Comparison of ENCODE assay signal across 1 cellular context in genomic region chr6:3349388-3350251, GRCh38.
TF ChIP-seq lines count a peak whose summit lies in the region.

No MANE protein-coding gene starts in this region.

TF ChIP-seq in HEK293, 187 proteins besides CTCF, POLR2A, EP300 and RAD21 (continued from another document):
- no peak for TF ChIP-seq ELK4 (IDR thresholded peaks at IDR 0.05; ENCODE audit: borderline replicate concordance, low read depth, low read length)
- TF ChIP-seq ZNF791 (tag by site-specific recombination; IDR thresholded peaks at IDR 0.05): no peak
- TF ChIP-seq ZNF23 (tag by site-specific recombination; IDR thresholded peaks at IDR 0.05; ENCODE audit: borderline replicate concordance): no peak
- TF ChIP-seq PRDM4 (tag by site-specific recombination; IDR thresholded peaks at IDR 0.05): no peak
- TF ChIP-seq SP7 (tag by site-specific recombination; IDR thresholded peaks at IDR 0.05): 0 out of 2 replicates have a peak, but pooled peaks have one; percentile 14
- no peak for TF ChIP-seq ZNF138 (tag by site-specific recombination; IDR thresholded peaks at IDR 0.05; ENCODE audit: borderline replicate concordance)
- 0 out of 2 replicates have a peak, but pooled peaks have one; percentile 42 for TF ChIP-seq ZSCAN16 (tag by site-specific recombination; IDR thresholded peaks at IDR 0.05)
- no peak for TF ChIP-seq YY1 (tag by site-specific recombination; IDR thresholded peaks at IDR 0.05)
- TF ChIP-seq ZNF521 (tag by site-specific recombination; IDR thresholded peaks at IDR 0.05): no peak
- no peak for TF ChIP-seq HOXD13 (CRISPR knock-in tag; IDR thresholded peaks at IDR 0.05; ENCODE audit: borderline replicate concordance)
- no peak for TF ChIP-seq ZSCAN30 (tag by site-specific recombination; IDR thresholded peaks at IDR 0.05)
- peak; percentile 73 for TF ChIP-seq ZFHX2 (tag by site-specific recombination; conservative IDR thresholded peaks at IDR 0.05)
- no peak for TF ChIP-seq ZNF16 (tag by site-specific recombination; IDR thresholded peaks at IDR 0.05; ENCODE audit: low read depth)
- TF ChIP-seq REST (tag by site-specific recombination; IDR thresholded peaks at IDR 0.05): peak; percentile 43; the same call in 1 of the 2 replicates
- TF ChIP-seq, protein P1, sequence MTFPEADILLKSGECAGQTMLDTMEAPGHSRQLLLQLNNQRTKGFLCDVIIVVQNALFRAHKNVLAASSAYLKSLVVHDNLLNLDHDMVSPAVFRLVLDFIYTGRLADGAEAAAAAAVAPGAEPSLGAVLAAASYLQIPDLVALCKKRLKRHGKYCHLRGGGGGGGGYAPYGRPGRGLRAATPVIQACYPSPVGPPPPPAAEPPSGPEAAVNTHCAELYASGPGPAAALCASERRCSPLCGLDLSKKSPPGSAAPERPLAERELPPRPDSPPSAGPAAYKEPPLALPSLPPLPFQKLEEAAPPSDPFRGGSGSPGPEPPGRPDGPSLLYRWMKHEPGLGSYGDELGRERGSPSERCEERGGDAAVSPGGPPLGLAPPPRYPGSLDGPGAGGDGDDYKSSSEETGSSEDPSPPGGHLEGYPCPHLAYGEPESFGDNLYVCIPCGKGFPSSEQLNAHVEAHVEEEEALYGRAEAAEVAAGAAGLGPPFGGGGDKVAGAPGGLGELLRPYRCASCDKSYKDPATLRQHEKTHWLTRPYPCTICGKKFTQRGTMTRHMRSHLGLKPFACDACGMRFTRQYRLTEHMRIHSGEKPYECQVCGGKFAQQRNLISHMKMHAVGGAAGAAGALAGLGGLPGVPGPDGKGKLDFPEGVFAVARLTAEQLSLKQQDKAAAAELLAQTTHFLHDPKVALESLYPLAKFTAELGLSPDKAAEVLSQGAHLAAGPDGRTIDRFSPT (tag by site-specific recombination; IDR thresholded peaks at IDR 0.05): no peak
- TF ChIP-seq, protein P2, sequence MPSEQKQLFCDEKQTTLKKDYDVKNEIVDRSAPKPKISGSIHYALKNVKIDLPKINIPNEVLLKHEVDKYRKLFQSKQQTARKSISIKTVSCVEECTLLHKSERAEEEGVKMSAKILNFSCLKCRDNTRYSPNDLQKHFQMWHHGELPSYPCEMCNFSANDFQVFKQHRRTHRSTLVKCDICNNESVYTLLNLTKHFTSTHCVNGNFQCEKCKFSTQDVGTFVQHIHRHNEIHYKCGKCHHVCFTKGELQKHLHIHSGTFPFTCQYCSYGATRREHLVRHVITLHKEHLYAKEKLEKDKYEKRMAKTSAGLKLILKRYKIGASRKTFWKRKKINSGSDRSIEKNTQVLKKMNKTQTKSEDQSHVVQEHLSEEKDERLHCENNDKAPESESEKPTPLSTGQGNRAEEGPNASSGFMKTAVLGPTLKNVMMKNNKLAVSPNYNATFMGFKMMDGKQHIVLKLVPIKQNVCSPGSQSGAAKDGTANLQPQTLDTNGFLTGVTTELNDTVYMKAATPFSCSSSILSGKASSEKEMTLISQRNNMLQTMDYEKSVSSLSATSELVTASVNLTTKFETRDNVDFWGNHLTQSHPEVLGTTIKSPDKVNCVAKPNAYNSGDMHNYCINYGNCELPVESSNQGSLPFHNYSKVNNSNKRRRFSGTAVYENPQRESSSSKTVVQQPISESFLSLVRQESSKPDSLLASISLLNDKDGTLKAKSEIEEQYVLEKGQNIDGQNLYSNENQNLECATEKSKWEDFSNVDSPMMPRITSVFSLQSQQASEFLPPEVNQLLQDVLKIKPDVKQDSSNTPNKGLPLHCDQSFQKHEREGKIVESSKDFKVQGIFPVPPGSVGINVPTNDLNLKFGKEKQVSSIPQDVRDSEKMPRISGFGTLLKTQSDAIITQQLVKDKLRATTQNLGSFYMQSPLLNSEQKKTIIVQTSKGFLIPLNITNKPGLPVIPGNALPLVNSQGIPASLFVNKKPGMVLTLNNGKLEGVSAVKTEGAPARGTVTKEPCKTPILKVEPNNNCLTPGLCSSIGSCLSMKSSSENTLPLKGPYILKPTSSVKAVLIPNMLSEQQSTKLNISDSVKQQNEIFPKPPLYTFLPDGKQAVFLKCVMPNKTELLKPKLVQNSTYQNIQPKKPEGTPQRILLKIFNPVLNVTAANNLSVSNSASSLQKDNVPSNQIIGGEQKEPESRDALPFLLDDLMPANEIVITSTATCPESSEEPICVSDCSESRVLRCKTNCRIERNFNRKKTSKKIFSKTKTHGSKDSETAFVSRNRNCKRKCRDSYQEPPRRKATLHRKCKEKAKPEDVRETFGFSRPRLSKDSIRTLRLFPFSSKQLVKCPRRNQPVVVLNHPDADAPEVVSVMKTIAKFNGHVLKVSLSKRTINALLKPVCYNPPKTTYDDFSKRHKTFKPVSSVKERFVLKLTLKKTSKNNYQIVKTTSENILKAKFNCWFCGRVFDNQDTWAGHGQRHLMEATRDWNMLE (tag by site-specific recombination; conservative IDR thresholded peaks at IDR 0.05; ENCODE audit: low read depth): no peak
- TF ChIP-seq, protein P3, sequence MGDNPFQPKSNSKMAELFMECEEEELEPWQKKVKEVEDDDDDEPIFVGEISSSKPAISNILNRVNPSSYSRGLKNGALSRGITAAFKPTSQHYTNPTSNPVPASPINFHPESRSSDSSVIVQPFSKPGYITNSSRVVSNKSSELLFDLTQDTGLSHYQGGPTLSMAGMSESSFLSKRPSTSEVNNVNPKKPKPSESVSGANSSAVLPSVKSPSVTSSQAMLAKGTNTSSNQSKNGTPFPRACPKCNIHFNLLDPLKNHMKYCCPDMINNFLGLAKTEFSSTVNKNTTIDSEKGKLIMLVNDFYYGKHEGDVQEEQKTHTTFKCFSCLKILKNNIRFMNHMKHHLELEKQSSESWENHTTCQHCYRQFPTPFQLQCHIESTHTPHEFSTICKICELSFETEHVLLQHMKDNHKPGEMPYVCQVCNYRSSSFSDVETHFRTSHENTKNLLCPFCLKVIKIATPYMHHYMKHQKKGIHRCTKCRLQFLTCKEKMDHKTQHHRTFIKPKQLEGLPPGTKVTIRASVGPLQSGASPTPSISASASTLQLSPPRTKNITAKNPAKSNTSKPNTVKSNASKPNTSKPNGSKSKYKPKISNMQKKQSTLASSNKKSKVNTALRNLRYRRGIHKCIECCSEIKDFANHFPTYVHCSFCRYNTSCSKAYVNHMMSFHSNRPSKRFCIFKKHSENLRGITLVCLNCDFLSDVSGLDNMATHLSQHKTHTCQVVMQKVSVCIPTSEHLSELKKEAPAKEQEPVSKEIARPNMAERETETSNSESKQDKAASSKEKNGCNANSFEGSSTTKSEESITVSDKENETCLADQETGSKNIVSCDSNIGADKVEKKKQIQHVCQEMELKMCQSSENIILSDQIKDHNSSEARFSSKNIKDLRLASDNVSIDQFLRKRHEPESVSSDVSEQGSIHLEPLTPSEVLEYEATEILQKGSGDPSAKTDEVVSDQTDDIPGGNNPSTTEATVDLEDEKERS (tag by site-specific recombination; IDR thresholded peaks at IDR 0.05): no peak
- TF ChIP-seq ZBTB48 (tag by site-specific recombination; IDR thresholded peaks at IDR 0.05): no peak
- TF ChIP-seq, protein P4, sequence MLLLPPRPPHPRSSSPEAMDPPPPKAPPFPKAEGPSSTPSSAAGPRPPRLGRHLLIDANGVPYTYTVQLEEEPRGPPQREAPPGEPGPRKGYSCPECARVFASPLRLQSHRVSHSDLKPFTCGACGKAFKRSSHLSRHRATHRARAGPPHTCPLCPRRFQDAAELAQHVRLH (tag by site-specific recombination; IDR thresholded peaks at IDR 0.05): no peak
- no peak for TF ChIP-seq ZNF350 (tag by site-specific recombination; IDR thresholded peaks at IDR 0.05)
- TF ChIP-seq, protein P5, sequence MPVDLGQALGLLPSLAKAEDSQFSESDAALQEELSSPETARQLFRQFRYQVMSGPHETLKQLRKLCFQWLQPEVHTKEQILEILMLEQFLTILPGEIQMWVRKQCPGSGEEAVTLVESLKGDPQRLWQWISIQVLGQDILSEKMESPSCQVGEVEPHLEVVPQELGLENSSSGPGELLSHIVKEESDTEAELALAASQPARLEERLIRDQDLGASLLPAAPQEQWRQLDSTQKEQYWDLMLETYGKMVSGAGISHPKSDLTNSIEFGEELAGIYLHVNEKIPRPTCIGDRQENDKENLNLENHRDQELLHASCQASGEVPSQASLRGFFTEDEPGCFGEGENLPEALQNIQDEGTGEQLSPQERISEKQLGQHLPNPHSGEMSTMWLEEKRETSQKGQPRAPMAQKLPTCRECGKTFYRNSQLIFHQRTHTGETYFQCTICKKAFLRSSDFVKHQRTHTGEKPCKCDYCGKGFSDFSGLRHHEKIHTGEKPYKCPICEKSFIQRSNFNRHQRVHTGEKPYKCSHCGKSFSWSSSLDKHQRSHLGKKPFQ (tag by site-specific recombination; IDR thresholded peaks at IDR 0.05): no peak
- TF ChIP-seq ZNF426 (tag by site-specific recombination; IDR thresholded peaks at IDR 0.05): no peak
- peak; percentile 27; the same call in 1 of the 2 replicates for TF ChIP-seq ZBTB20 (tag by site-specific recombination; IDR thresholded peaks at IDR 0.05)
- TF ChIP-seq ZNF664 (tag by site-specific recombination; IDR thresholded peaks at IDR 0.05): no peak
- no peak for TF ChIP-seq ZNF121 (tag by site-specific recombination; IDR thresholded peaks at IDR 0.05)
- no peak for TF ChIP-seq KLF16 (tag by site-specific recombination; IDR thresholded peaks at IDR 0.05)
